ENCODE assay signal across 18 cellular contexts in genomic region chr1:41236781-41237180, GRCh38. TPM values are rescaled to one million over a fixed set of nuclear protein-coding genes. Genes with fewer than 3 reads are reported as not detected.
DNase-seq lines count a peak whose midpoint lies in the region; TF ChIP-seq lines count a peak whose summit lies in the region.
"Had no signal": no experiment of that assay in that cellular context is flagged by ENCODE, and none has a peak within 500 bp of the region (broad histone marks: within the 10 kb centered on the region; RNA-seq: fewer than 3 reads in every experiment).

No MANE protein-coding gene starts in this region.

- H3K79me2 ChIP-seq in Loucy (ENCODE audit: insufficient read depth, low read length) (peaks cover 87% of the 10 kb centered on the region), smooth muscle cell (ENCODE audit: low read depth) (peaks cover 75% of the 10 kb centered on the region)

- POLR2A ChIA-PET in RWPE1 (lab: Yijun Ruan, JAX; ENCODE audit: low non-redundant PET) = no interaction called here

- intact Hi-C loops in spleen (cut with DNase I; ENCODE audit: low total_unique reads) = no loop called here

- H3K4me3 ChIP-seq in Loucy (ENCODE audit: low read length, poor library complexity, severe bottlenecking) = peak overlapping the region; percentile 34
- H3K4me3 ChIP-seq in smooth muscle cell = no peak overlapping the region
- no peak overlapping the region for H3K4me3 ChIP-seq in spleen

- CTCF ChIA-PET in RWPE1 (lab: Yijun Ruan, JAX) = interaction anchor here (0.6 kb wide), 1 partner anchor 21 kb away, joined by 3 read pairs; no protein-coding TSS in a partner anchor

- DNase-seq in fibroblast of peridontal ligament (ENCODE audit: extremely low read depth) = peak; percentile 8
- DNase-seq in smooth muscle cell (lab: John Stamatoyannopoulos, UW; ENCODE audit: unreplicated experiment) = no peak
- DNase-seq in GM13976 (ENCODE audit: low spot score) = no peak
- no peak for DNase-seq in RWPE1 (ENCODE audit: low spot score)
- DNase-seq in spleen = no peak
- DNase-seq: ACHN, AML-193, DMS79, NCI-H1105 treated with DMSO at 0.1 percent for 48 hours, NCI-H1694 treated with DMSO at 0.1 percent for 48 hours, NCI-H2227 treated with DMSO at 0.1 percent for 48 hours, NCI-H524, NCI-H82, OCI-M1, SIG-M5 had no signal

- H3K4me2 ChIP-seq in Loucy (ENCODE audit: low read depth, low read length, poor library complexity, severe bottlenecking) (peak overlapping the region; percentile 94), smooth muscle cell (peak overlapping the region; percentile 17)

- TF ChIP-seq POLR2A in spleen (IDR thresholded peaks at IDR 0.05) = no peak

- 37% methylated on average over 2 of the region's 2 CpGs for WGBS in smooth muscle cell (ENCODE audit: low lambda C conversion rate)
- 78 to 92% (median 78%) methylated on average over 2 of the region's 2 CpGs for WGBS in spleen, 5 donors

- H3K27me3 ChIP-seq in Loucy (ENCODE audit: insufficient read depth, low read length, poor library complexity, severe bottlenecking) = no peaks in the 10 kb centered on the region
- H3K27me3 ChIP-seq in smooth muscle cell (ENCODE audit: low read depth) = no peaks in the 10 kb centered on the region
- H3K27me3 ChIP-seq in spleen (replicated peaks in 1 of 7) = no peaks in the 10 kb centered on the region

- H3F3A ChIP-seq in Loucy (ENCODE audit: low read depth) (peaks cover 8% of the 10 kb centered on the region), smooth muscle cell (ENCODE audit: low read depth) (peaks cover 8% of the 10 kb centered on the region)

- H3K4me1 ChIP-seq in Loucy (ENCODE audit: insufficient read depth, low read length, poor library complexity, severe bottlenecking) (peaks cover 47% of the 10 kb centered on the region), smooth muscle cell (ENCODE audit: low read depth) (peaks cover 17% of the 10 kb centered on the region), spleen (peaks cover 9 to 57% (median 36%) of the 10 kb centered on the region in 6 donors)

- in situ Hi-C loops in GM13976 (cut with MboI; ENCODE audit: low sequenced_read_pairs, unreplicated experiment) = no loop called here

- H3K27ac ChIP-seq in VCaP (peak overlapping the region; percentile 98), smooth muscle cell (ENCODE audit: low read depth) (no peak overlapping the region), RWPE1 (no peak overlapping the region), spleen (no peak overlapping the region)
- H3K27ac ChIP-seq: C4-2B had no signal

- H3K9me2 ChIP-seq in Loucy (replicated peaks; ENCODE audit: low read depth, low read length) = no peaks in the 10 kb centered on the region

- H3K36me3 ChIP-seq in Loucy (ENCODE audit: insufficient read depth, low read length) = no peaks in the 10 kb centered on the region
- H3K36me3 ChIP-seq in smooth muscle cell (ENCODE audit: low read depth) = no peaks in the 10 kb centered on the region
- no peaks in the 10 kb centered on the region for H3K36me3 ChIP-seq in spleen

- H2AFZ ChIP-seq in Loucy (ENCODE audit: low read length) (no peak overlapping the region), smooth muscle cell (ENCODE audit: low read depth) (no peak overlapping the region)

- TF ChIP-seq CTCF in Loucy (conservative IDR thresholded peaks at IDR 0.05; ENCODE audit: low read length) (no peak), VCaP (conservative IDR thresholded peaks at IDR 0.05) (no peak), smooth muscle cell (IDR thresholded peaks at IDR 0.05; ENCODE audit: borderline replicate concordance, insufficient read depth, poor library complexity, severe bottlenecking) (no peak), GM13976 (IDR thresholded peaks at IDR 0.05; ENCODE audit: borderline replicate concordance, control extremely low read depth, extremely low read depth, insufficient read depth, missing control alignments) (no peak), RWPE1 (conservative IDR thresholded peaks at IDR 0.05; ENCODE audit: low read depth) (no peak), spleen (IDR thresholded peaks at IDR 0.05 in 8 of 11, conservative IDR thresholded peaks at IDR 0.05 in 3 of 11) (no peak)

- H4K20me1 ChIP-seq in Loucy (ENCODE audit: insufficient read depth, low read length, poor library complexity, severe bottlenecking) = peaks cover 69% of the 10 kb centered on the region
- peaks cover 80% of the 10 kb centered on the region for H4K20me1 ChIP-seq in smooth muscle cell (ENCODE audit: low read depth)

- H3K9me3 ChIP-seq in Loucy (ENCODE audit: insufficient read depth, low read depth, low read length) = no peaks in the 10 kb centered on the region
- H3K9me3 ChIP-seq in smooth muscle cell (replicated peaks; ENCODE audit: low read depth) = no peaks in the 10 kb centered on the region
- H3K9me3 ChIP-seq in spleen = no peaks in the 10 kb centered on the region

- no peak overlapping the region for H3K9ac ChIP-seq in Loucy (ENCODE audit: low read depth, low read length, poor library complexity, severe bottlenecking)
- no peak overlapping the region for H3K9ac ChIP-seq in smooth muscle cell (ENCODE audit: low read depth)

RNA-seq across cellular contexts. Expression of gene SCMH1, which starts 5.3 kb away (rescaled TPM):
- total RNA-seq in smooth muscle cell (33.0 and 46.4 TPM in 2 replicates), spleen (10 to 100 TPM; 25.0 to 40.5 (median 27.6) TPM)
- polyA plus RNA-seq in smooth muscle cell (24.0 and 26.2 TPM in 2 replicates), spleen (10 to 100 TPM in 2 of 3 donors, 1 to 10 TPM in 1; 8.6 to 15.1 (median 10.4) TPM)
